1 cellular context compared by ENCODE assay signal in genomic region chr3:184275961-184276910, GRCh38.
TF ChIP-seq lines count a peak whose summit lies in the region.

TSS of gene ECE2 (plus strand) at chr3:184276022. CDS start at chr3:184276154, 132 bp downstream.

TF ChIP-seq in IMR-90, 13 proteins besides CTCF, POLR2A, EP300 and RAD21 (continued from another document):
- TF ChIP-seq USF2 (IDR thresholded peaks at IDR 0.05; ENCODE audit: low read depth, low read length) (no peak), MXI1 (IDR thresholded peaks at IDR 0.05; ENCODE audit: borderline replicate concordance, low read depth, low read length) (no peak), FOS (IDR thresholded peaks at IDR 0.05; ENCODE audit: low read depth, low read length) (no peak), BHLHE40 (IDR thresholded peaks at IDR 0.05; ENCODE audit: low read depth, low read length) (no peak)
